Comparison of ENCODE assay signal across 14 cellular contexts in the genomic region with DNA sequence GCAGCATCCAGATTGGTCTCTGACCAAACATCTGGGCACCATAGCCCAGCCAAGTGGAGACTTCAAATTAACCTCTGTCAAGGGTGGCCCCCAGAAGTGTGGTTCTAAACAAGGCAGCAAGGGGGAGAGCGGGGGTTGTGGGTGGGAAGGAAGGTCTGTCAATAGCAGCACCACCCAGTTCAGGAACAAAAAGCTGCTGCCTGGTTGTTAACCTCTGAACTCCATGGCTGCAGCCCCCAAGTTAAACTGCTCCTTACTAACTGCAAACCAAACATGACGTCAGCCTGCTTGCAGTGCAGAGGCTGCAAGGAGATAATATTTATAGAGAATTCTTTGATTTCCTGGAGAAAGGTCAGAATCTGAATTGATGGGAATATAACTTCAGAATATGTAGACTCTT.
A peak's percentile ranks its signal among the peaks of the same experiment; 100 is the strongest.
DNase-seq lines count a peak whose midpoint lies in the region; ATAC-seq and TF ChIP-seq lines count a peak whose summit lies in the region.
"Had no signal": no experiment of that assay in that cellular context is flagged by ENCODE, and none has a peak within 500 bp of the region (broad histone marks: within the 10 kb centered on the region; RNA-seq: fewer than 3 reads in every experiment).

No MANE protein-coding gene starts in this region.

- no peak for TF ChIP-seq CTCF in CD4-positive, alpha-beta T cell (IDR thresholded peaks at IDR 0.05)
- no peak for TF ChIP-seq CTCF in GM10266 (IDR thresholded peaks at IDR 0.05; ENCODE audit: control insufficient read depth, insufficient read depth, low read depth, missing control alignments)

- H4K20me1 ChIP-seq in BLaER1: no peaks in the 10 kb centered on the region

- H3K27me3 ChIP-seq in BLaER1: no peaks in the 10 kb centered on the region
- no peaks in the 10 kb centered on the region for H3K27me3 ChIP-seq in CD4-positive, alpha-beta T cell (ENCODE audit: control insufficient read depth, insufficient read depth, low read length)
- H3K27me3 ChIP-seq: BE2C, suprapubic skin had no signal

- H3K4me1 ChIP-seq in BLaER1: peaks cover 63% of the 10 kb centered on the region

- H3K9me3 Mint-ChIP-seq in CD4-positive, alpha-beta T cell: peaks cover 4% of the 10 kb centered on the region

- no peak overlapping the region for H3K4me3 ChIP-seq in BLaER1
- H3K4me3 ChIP-seq: suprapubic skin had no signal

- peak overlapping the region; percentile 97 for H3K27ac Mint-ChIP-seq in CD4-positive, alpha-beta T cell
- peak overlapping the region; percentile 99 for H3K27ac Mint-ChIP-seq in T-helper 17 cell

- intact Hi-C loops in CD4-positive, alpha-beta T cell (cut with DNase I, micrococcal nuclease): loop anchor here in 1 of 2 experiments (10.0 kb wide), 1 partner anchor 126 kb away; no protein-coding TSS in a partner anchor

- no peak overlapping the region for H3K9ac ChIP-seq in BLaER1

- H3K4me2 ChIP-seq in BLaER1: peak overlapping the region; percentile 83

- H3K9me3 ChIP-seq in BLaER1 (peaks cover 15% of the 10 kb centered on the region), T-helper 17 cell (ENCODE audit: control insufficient read depth, low read length, poor library complexity, severe bottlenecking) (no peaks in the 10 kb centered on the region)
- peaks cover 6% of the 10 kb centered on the region for H3K9me3 ChIP-seq in CD4-positive, alpha-beta T cell (ENCODE audit: control insufficient read depth, low read length)
- H3K9me3 ChIP-seq: BE2C, suprapubic skin had no signal

- H3K4me1 Mint-ChIP-seq in CD4-positive, alpha-beta T cell (ENCODE audit: low read depth): peaks cover 83% of the 10 kb centered on the region
- H3K4me1 Mint-ChIP-seq in T-helper 17 cell: peaks cover 36% of the 10 kb centered on the region

- no peaks in the 10 kb centered on the region for H3K36me3 ChIP-seq in BLaER1
- H3K36me3 ChIP-seq: BE2C, suprapubic skin had no signal

- ATAC-seq in CD4-positive, alpha-beta T cell (ENCODE audit: poor library complexity): no peak
- no peak for ATAC-seq in T-helper 17 cell

- H3K27me3 Mint-ChIP-seq in CD4-positive, alpha-beta T cell: no peaks in the 10 kb centered on the region
- no peaks in the 10 kb centered on the region for H3K27me3 Mint-ChIP-seq in T-helper 17 cell

- H3K4me3 Mint-ChIP-seq in CD4-positive, alpha-beta T cell: peak overlapping the region; percentile 42
- H3K4me3 Mint-ChIP-seq in T-helper 17 cell: no peak overlapping the region

- H3K27ac ChIP-seq in BLaER1: no peak overlapping the region
- peak overlapping the region; percentile 50 for H3K27ac ChIP-seq in CD4-positive, alpha-beta T cell (ENCODE audit: low read depth, low read length)
- H3K27ac ChIP-seq: suprapubic skin had no signal

- POLR2A ChIA-PET in CD4-positive, alpha-beta T cell (lab: Charles Lee): interaction anchor here (1.1 to 10.9 kb wide), 3 partner anchors 31 to 77 kb away, joined by 4 to 376 read pairs (median 60); a partner anchor contains a TSS

- DNase-seq in CD4-positive, alpha-beta T cell: no peak
- DNase-seq in T-helper 17 cell (no peak), lung microvascular endothelial cell (ENCODE audit: low read depth in 2 of 2) (peak; percentile 22 to 63), DMS79 (lab: John Stamatoyannopoulos, UW) (no peak), SIG-M5 (lab: John Stamatoyannopoulos, UW) (no peak), GM10266 (ENCODE audit: extremely low spot score) (no peak), HCEC 1CT (no peak)
- DNase-seq: BE2C, foreskin melanocyte, Karpas-422, NCI-H1417, right cardiac atrium had no signal

- CTCF ChIA-PET in CD4-positive, alpha-beta T cell (lab: Charles Lee): no interaction called here

- H3K36me3 Mint-ChIP-seq in CD4-positive, alpha-beta T cell (ENCODE audit: low read depth): peaks cover 3% of the 10 kb centered on the region
- no peaks in the 10 kb centered on the region for H3K36me3 Mint-ChIP-seq in T-helper 17 cell (ENCODE audit: low read depth)

Comparison
In these comparisons a context has a peak if more than half of its experiments do, and no peak if none do; other contexts are left out.
1. DNase-seq: peak in lung microvascular endothelial cell (2 of 2); none in CD4-positive, alpha-beta T cell (0 of 10), T-helper 17 cell (0 of 3), DMS79 (single experiment), SIG-M5 (single experiment), GM10266 (single experiment) and HCEC 1CT (single experiment).